Comparison of ENCODE assay signal across 1 cellular context in genomic region chr11:126561327-126561893, GRCh38.
TF ChIP-seq lines count a peak whose summit lies in the region.

No MANE protein-coding gene starts in this region.

TF ChIP-seq in WTC11, 78 proteins besides CTCF, POLR2A, EP300 and RAD21 (continued from another document):
- TF ChIP-seq ATF2 (CRISPR knock-in tag; IDR thresholded peaks at IDR 0.05; ENCODE audit: borderline replicate concordance, low read depth) (no peak), JAZF1 (CRISPR knock-in tag; IDR thresholded peaks at IDR 0.05) (no peak), NFE2L1 (CRISPR knock-in tag; IDR thresholded peaks at IDR 0.05) (0 out of 2 replicates have a peak, but pooled peaks have one; percentile 17), GABPB1 (CRISPR knock-in tag; IDR thresholded peaks at IDR 0.05) (no peak), IRF1 (CRISPR knock-in tag; IDR thresholded peaks at IDR 0.05) (no peak), FOXK1 (CRISPR knock-in tag; IDR thresholded peaks at IDR 0.05) (no peak), ZNF396 (CRISPR knock-in tag; IDR thresholded peaks at IDR 0.05; ENCODE audit: borderline replicate concordance) (no peak), ARID4B (CRISPR knock-in tag; IDR thresholded peaks at IDR 0.05; ENCODE audit: borderline replicate concordance) (peak; percentile 93; the same call in 1 of the 2 replicates), ETV6 (CRISPR knock-in tag; IDR thresholded peaks at IDR 0.05) (peak; percentile 51; the same call in 1 of the 2 replicates), USF2 (CRISPR knock-in tag; IDR thresholded peaks at IDR 0.05) (no peak), ZNF263 (CRISPR knock-in tag; IDR thresholded peaks at IDR 0.05; ENCODE audit: low read depth) (no peak), HMGA2 (CRISPR knock-in tag; IDR thresholded peaks at IDR 0.05) (no peak), GTF2I (CRISPR knock-in tag; conservative IDR thresholded peaks at IDR 0.05) (no peak), FOXP4 (CRISPR knock-in tag; IDR thresholded peaks at IDR 0.05) (0 out of 2 replicates have a peak, but pooled peaks have one; percentile 75), MLX (CRISPR knock-in tag; IDR thresholded peaks at IDR 0.05) (no peak), CDX4 (CRISPR knock-in tag; IDR thresholded peaks at IDR 0.05; ENCODE audit: borderline replicate concordance) (no peak), ERG (CRISPR knock-in tag; IDR thresholded peaks at IDR 0.05) (no peak), USF1 (CRISPR knock-in tag; IDR thresholded peaks at IDR 0.05) (peak; percentile 60; the same call in 1 of the 2 replicates), E2F4 (CRISPR knock-in tag; IDR thresholded peaks at IDR 0.05; ENCODE audit: borderline replicate concordance, low read depth) (no peak)
